In genomic region chr3:169664034-169664820, GRCh38 we compare ENCODE assay signal across 1 cellular context.
TF ChIP-seq lines count a peak whose summit lies in the region.

No MANE protein-coding gene starts in this region.

TF ChIP-seq in GM23338, 12 proteins besides CTCF, POLR2A, EP300 and RAD21 (continued from another document):
- TF ChIP-seq ZNF462 (CRISPR knock-in tag; IDR thresholded peaks at IDR 0.05) (no peak), ZNF331 (CRISPR knock-in tag; IDR thresholded peaks at IDR 0.05; ENCODE audit: low read depth) (no peak), NANOG (IDR thresholded peaks at IDR 0.05; ENCODE audit: borderline replicate concordance) (no peak)
